Comparison of ENCODE assay signal across 34 cellular contexts in the genomic region with DNA sequence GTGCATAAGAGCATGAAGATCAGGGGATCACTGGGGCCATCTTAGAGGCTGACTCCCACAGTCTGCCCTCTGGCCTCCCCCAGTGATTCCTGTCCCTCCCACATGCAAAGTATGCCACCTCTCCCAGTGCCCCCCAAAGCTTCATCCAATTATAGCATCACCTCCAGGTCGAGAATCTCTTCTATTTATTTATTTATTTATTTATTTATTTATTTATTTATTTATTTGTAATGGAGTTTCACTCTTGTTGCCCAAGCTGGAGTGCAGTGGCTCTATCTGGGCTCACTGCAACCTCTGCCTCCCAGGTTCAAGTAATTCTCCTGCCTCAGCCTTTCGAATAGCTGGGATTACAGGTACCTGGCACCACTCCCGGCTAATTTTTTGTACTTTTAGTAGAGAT.
"Had no signal": no experiment of that assay in that cellular context is flagged by ENCODE, and none has a peak within 500 bp of the region (broad histone marks: within the 10 kb centered on the region; RNA-seq: fewer than 3 reads in every experiment).

No MANE protein-coding gene starts in this region.

- H3K9me3 ChIP-seq: MG63 had no signal

- H3K36me3 ChIP-seq: MG63 had no signal

- DNase-seq: Karpas-422, Kasumi-1, MG63, MM.1S, MV-4-11, NCI-H1048, NCI-H1092, NCI-H1092 treated with DMSO at 0.1 percent for 48 hours, NCI-H1105, NCI-H1105 treated with DMSO at 0.1 percent for 48 hours, NCI-H1417, NCI-H1417 treated with DMSO at 0.1 percent for 48 hours, NCI-H1436, NCI-H1436 treated with DMSO at 0.1 percent for 48 hours, NCI-H146, NCI-H1694, NCI-H1694 treated with DMSO at 0.1 percent for 48 hours, NCI-H187, NCI-H187 treated with DMSO at 0.1 percent for 48 hours, NCI-H1930, NCI-H2029, NCI-H2029 treated with DMSO at 0.1 percent for 48 hours, NCI-H2081, NCI-H2081 treated with DMSO at 0.1 percent for 48 hours, NCI-H2107, NCI-H2171, NCI-H2171 treated with DMSO at 0.1 percent for 48 hours, NCI-H2227 treated with DMSO at 0.1 percent for 48 hours, NCI-H226, NCI-H345, NCI-H446, NCI-H446 treated with DMSO at 0.1 percent for 48 hours, NCI-H510A, NCI-H510A treated with DMSO at 0.1 percent for 48 hours had no signal

- H3K4me3 ChIP-seq: MG63 had no signal
